27 cellular contexts compared by ENCODE assay signal in genomic region chr20:53068241-53068640, GRCh38.
"Had no signal": no experiment of that assay in that cellular context is flagged by ENCODE, and none has a peak within 500 bp of the region (broad histone marks: within the 10 kb centered on the region; RNA-seq: fewer than 3 reads in every experiment).

No MANE protein-coding gene starts in this region.

- H3K4me2 ChIP-seq: smooth muscle cell had no signal

- H3K9me3 ChIP-seq: colonic mucosa, gastrocnemius medialis, neutrophil, pancreas, thyroid gland had no signal

- H3K27ac Mint-ChIP-seq: dendritic cell treated with granulocyte-macrophage colony-stimulating factor and Interleukin-4, amounts not matched to agents 40 ng/mL and 50 ng/mL, for 4 days; endodermal cell; memory B cell; natural killer cell; stimulated activated effector memory CD8-positive, alpha-beta T cell treated with anti-CD3 and anti-CD28 coated beads, Interleukin-12 subunit alpha, Interleukin-12 subunit beta, amount 100 ng/mL, for 72 hours; type B pancreatic cell had no signal

- H3K4me1 ChIP-seq: colonic mucosa, gastrocnemius medialis, pancreas, thyroid gland had no signal

- H3K4me3 ChIP-seq: colonic mucosa, gastrocnemius medialis, lung, pancreas, smooth muscle cell, stomach, thyroid gland had no signal

- H3K27me3 Mint-ChIP-seq: dendritic cell treated with granulocyte-macrophage colony-stimulating factor and Interleukin-4, amounts not matched to agents 40 ng/mL and 50 ng/mL, for 4 days had no signal

- H3K27ac ChIP-seq: colonic mucosa, epithelial cell of prostate, gastrocnemius medialis, neutrophil, pancreas, stomach, thyroid gland had no signal

- FAIRE-seq: kidney, pancreas had no signal

- H3K4me1 Mint-ChIP-seq: natural killer cell; stimulated activated effector memory CD8-positive, alpha-beta T cell treated with anti-CD3 and anti-CD28 coated beads, Interleukin-12 subunit alpha, Interleukin-12 subunit beta, amount 100 ng/mL, for 72 hours had no signal

- H3K9me3 Mint-ChIP-seq: dendritic cell treated with granulocyte-macrophage colony-stimulating factor and Interleukin-4, amounts not matched to agents 40 ng/mL and 50 ng/mL, for 4 days had no signal

- ATAC-seq: esophagus mucosa; gastrocnemius medialis; left lobe of liver; natural killer cell; sciatic nerve; stimulated activated effector memory CD8-positive, alpha-beta T cell treated with anti-CD3 and anti-CD28 coated beads, Interleukin-12 subunit alpha, Interleukin-12 subunit beta, amount 100 ng/mL, for 72 hours had no signal

- H3K36me3 Mint-ChIP-seq: natural killer cell; stimulated activated effector memory CD8-positive, alpha-beta T cell treated with anti-CD3 and anti-CD28 coated beads, Interleukin-12 subunit alpha, Interleukin-12 subunit beta, amount 100 ng/mL, for 72 hours had no signal

- H3K4me3 Mint-ChIP-seq: dendritic cell treated with granulocyte-macrophage colony-stimulating factor and Interleukin-4, amounts not matched to agents 40 ng/mL and 50 ng/mL, for 4 days; endodermal cell; memory B cell; natural killer cell; neural crest cell; stimulated activated effector memory CD8-positive, alpha-beta T cell treated with anti-CD3 and anti-CD28 coated beads, Interleukin-12 subunit alpha, Interleukin-12 subunit beta, amount 100 ng/mL, for 72 hours; type B pancreatic cell had no signal

- H3K27me3 ChIP-seq: colonic mucosa, gastrocnemius medialis, pancreas, stomach, thyroid gland had no signal

- DNase-seq: colonic mucosa; effector CD8-positive, alpha-beta T cell; endodermal cell; foreskin fibroblast; gastrocnemius medialis; head of caudate nucleus; kidney; natural killer cell; pancreas; stimulated activated CD4-positive, alpha-beta T cell treated with anti-CD3 and anti-CD28 coated beads, Interleukin-12 subunit alpha, Interleukin-12 subunit beta, amount 100 ng/mL, for 4 hours; stimulated activated CD4-positive, alpha-beta T cell treated with anti-CD3 and anti-CD28 coated beads, Interleukin-1b, Interleukin-23, amount 100 ng/mL, for 48 hours; stimulated activated CD4-positive, alpha-beta T cell treated with anti-CD3 and anti-CD28 coated beads, Interleukin-4, amount 100 ng/mL, for 24 hours; stimulated activated naive CD4-positive, alpha-beta T cell treated with Interleukin-2 at 50 U/mL for 16 hours; stomach; thyroid gland had no signal

- H3K36me3 ChIP-seq: colonic mucosa, gastrocnemius medialis, neutrophil, pancreas, stomach, thyroid gland had no signal
